ENCODE assay signal across 17 cellular contexts in the genomic region with DNA sequence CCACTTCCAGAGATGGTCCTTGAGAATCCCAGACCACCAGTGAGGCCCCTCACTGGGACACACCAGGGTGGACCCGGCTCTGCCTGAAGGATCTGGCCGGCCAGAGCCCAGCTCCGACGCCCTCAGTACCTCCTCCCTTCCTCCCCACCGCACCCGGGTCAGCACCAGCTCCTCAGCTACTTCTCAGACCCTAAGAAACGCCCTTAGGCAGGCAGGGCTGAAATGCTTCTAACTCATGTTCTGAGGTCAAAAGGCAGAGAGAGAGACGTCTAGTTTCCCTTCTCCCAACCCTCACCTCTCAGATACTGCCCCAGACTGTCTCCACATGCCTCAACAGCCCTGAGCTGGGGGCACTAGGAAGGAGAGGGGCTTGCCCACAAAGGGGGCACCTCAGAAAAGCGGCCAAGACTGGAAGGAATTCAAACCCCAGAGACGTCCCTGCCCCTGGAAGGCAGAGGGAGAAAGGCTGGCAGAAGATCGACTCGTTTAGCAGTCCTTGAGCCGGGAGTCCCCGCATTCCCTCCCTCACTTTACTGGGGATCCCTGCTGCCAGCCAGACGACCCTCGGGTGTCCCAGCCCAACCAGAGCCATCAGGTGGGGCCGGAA. TPM values are rescaled to one million over a fixed set of nuclear protein-coding genes. Genes with fewer than 3 reads are reported as not detected.
DNase-seq lines count a peak whose midpoint lies in the region; ATAC-seq, FAIRE-seq and TF ChIP-seq lines count a peak whose summit lies in the region.
"Had no signal": no experiment of that assay in that cellular context is flagged by ENCODE, and none has a peak within 500 bp of the region (broad histone marks: within the 10 kb centered on the region; RNA-seq: fewer than 3 reads in every experiment).

No MANE protein-coding gene starts in this region.

- H3K9me3 ChIP-seq in body of pancreas, result no peaks in the 10 kb centered on the region
- H3K9me3 ChIP-seq in keratinocyte (ENCODE audit: control insufficient read depth, low read depth, low read length), result no peaks in the 10 kb centered on the region
- H3K9me3 ChIP-seq: left lung had no signal

- no peaks in the 10 kb centered on the region for H3K36me3 ChIP-seq in H7 (replicated peaks; ENCODE audit: control insufficient read depth, insufficient read depth, low read length)
- H3K36me3 ChIP-seq in body of pancreas (replicated peaks in 1 of 2; ENCODE audit: insufficient read depth in 1 of 2, low read depth in 2 of 2), result no peaks in the 10 kb centered on the region
- no peaks in the 10 kb centered on the region for H3K36me3 ChIP-seq in keratinocyte (ENCODE audit: control insufficient read depth in 2 of 2, extremely low read depth in 1 of 2, insufficient read depth in 2 of 2, low read length in 2 of 2)
- no peaks in the 10 kb centered on the region for H3K36me3 ChIP-seq in rectal smooth muscle tissue (ENCODE audit: control insufficient read depth, insufficient read depth, low read length)
- H3K36me3 ChIP-seq: left lung had no signal

- H3K27ac ChIP-seq in body of pancreas (peak overlapping the region in 3 of 4 donors; percentile 32 to 60 (median 55)), keratinocyte (ENCODE audit: control insufficient read depth, insufficient read depth, low read length) (no peak overlapping the region), rectal smooth muscle tissue (ENCODE audit: low read depth, low read length) (no peak overlapping the region), caudate nucleus (ENCODE audit: low read depth, low read length) (no peak overlapping the region)
- H3K27ac ChIP-seq: left lung, parathyroid adenoma, RWPE1 had no signal

- DNase-seq in H7, result no peak
- DNase-seq in body of pancreas, result no peak
- no peak for DNase-seq in keratinocyte (ENCODE audit: low read depth, low spot score)
- no peak for DNase-seq in superior temporal gyrus (ENCODE audit: extremely low spot score)
- no peak for DNase-seq in stimulated activated CD4-positive, alpha-beta T cell treated with anti-CD3 and anti-CD28 coated beads, Interleukin-4, amount 100 ng/mL, for 24 hours
- no peak for DNase-seq in caudate nucleus (lab: John Stamatoyannopoulos, UW)
- DNase-seq in lower leg skin (ENCODE audit: low spot score in 2 of 2), result no peak
- DNase-seq: Kasumi-1, NCI-H187 treated with DMSO at 0.1 percent for 48 hours, T-helper 2 cell had no signal

- no peak for TF ChIP-seq CTCF in body of pancreas (IDR thresholded peaks at IDR 0.05)
- TF ChIP-seq CTCF in keratinocyte (optimal IDR thresholded peaks at IDR 0.05 in 1 of 3, IDR thresholded peaks at IDR 0.05 in 1 of 3, conservative IDR thresholded peaks at IDR 0.05 in 1 of 3; ENCODE audit: extremely low read depth in 1 of 3, insufficient read depth in 2 of 3, low read length in 3 of 3), result no peak
- TF ChIP-seq CTCF in lower leg skin (IDR thresholded peaks at IDR 0.05), result no peak

- no peaks in the 10 kb centered on the region for H3K9me1 ChIP-seq in keratinocyte (ENCODE audit: control insufficient read depth, extremely low read depth, insufficient read depth, low read length)

- ATAC-seq in body of pancreas, result no peak

- H3K79me2 ChIP-seq in keratinocyte (ENCODE audit: control insufficient read depth, insufficient read depth, low read length), result no peaks in the 10 kb centered on the region
- H3K79me2 ChIP-seq: parathyroid adenoma had no signal

- peaks cover 26% of the 10 kb centered on the region for H3K4me1 ChIP-seq in body of pancreas
- no peaks in the 10 kb centered on the region for H3K4me1 ChIP-seq in keratinocyte (ENCODE audit: control insufficient read depth, extremely low read depth, insufficient read depth, low read length)
- no peaks in the 10 kb centered on the region for H3K4me1 ChIP-seq in rectal smooth muscle tissue (ENCODE audit: control insufficient read depth, insufficient read depth, low read length)
- H3K4me1 ChIP-seq: left lung, parathyroid adenoma had no signal

- H3K4me3 ChIP-seq in H7 (ENCODE audit: insufficient read depth, low read depth, low read length) (peak overlapping the region; percentile 61), body of pancreas (no peak overlapping the region), keratinocyte (ENCODE audit: control insufficient read depth in 2 of 3, extremely low read depth in 1 of 3, insufficient read depth in 2 of 3, low read depth in 1 of 3, low read length in 3 of 3) (no peak overlapping the region), rectal smooth muscle tissue (ENCODE audit: low read length) (peak overlapping the region; percentile 41), lower leg skin (ENCODE audit: low read depth, poor library complexity, severe bottlenecking) (no peak overlapping the region)
- H3K4me3 ChIP-seq: left lung had no signal

- 47% methylated on average over 12 to 17 of the region's 17 CpGs for WGBS in body of pancreas, 2 donors
- 39 to 64% methylated on average over 14 to 17 of the region's 17 CpGs for whole genome bisulfite sequencing in lower leg skin, 2 donors

- intact Hi-C loops in body of pancreas (cut with DNase I), result no loop called here
- intact Hi-C loops in lower leg skin (cut with DNase I; ENCODE audit: low total_unique reads), result no loop called here

- H3K27me3 ChIP-seq in H7 (ENCODE audit: control insufficient read depth, insufficient read depth, low read length) (peaks cover 16% of the 10 kb centered on the region), body of pancreas (no peaks in the 10 kb centered on the region), keratinocyte (ENCODE audit: control insufficient read depth, extremely low read depth, insufficient read depth, low read length) (peaks cover 34% of the 10 kb centered on the region), rectal smooth muscle tissue (ENCODE audit: control insufficient read depth, insufficient read depth, low read length) (peaks cover 12% of the 10 kb centered on the region)

- H2AFZ ChIP-seq in keratinocyte (ENCODE audit: control insufficient read depth, low read length), result no peak overlapping the region
- H2AFZ ChIP-seq: parathyroid adenoma had no signal

- no peak for FAIRE-seq in keratinocyte (lab: Jason Lieb, UNC)

- dilution Hi-C loops in keratinocyte (cut with MboI; ENCODE audit: extremely low pct_ligation_motif_present, low sequenced_read_pairs), result no loop called here

- no peak for TF ChIP-seq POLR2A in body of pancreas (IDR thresholded peaks at IDR 0.05)
- no peak for TF ChIP-seq POLR2A in lower leg skin (IDR thresholded peaks at IDR 0.05)

- H4K20me1 ChIP-seq in keratinocyte (ENCODE audit: control insufficient read depth, extremely low read depth, insufficient read depth, low read length), result peaks cover 4% of the 10 kb centered on the region

- H3K9ac ChIP-seq in keratinocyte (ENCODE audit: control insufficient read depth, extremely low read depth, insufficient read depth, low read length) (no peak overlapping the region), rectal smooth muscle tissue (ENCODE audit: low read length) (peak overlapping the region; percentile 0)
- H3K9ac ChIP-seq: parathyroid adenoma had no signal

- peak overlapping the region; percentile 22 for H3K4me2 ChIP-seq in keratinocyte (ENCODE audit: control insufficient read depth, extremely low read depth, insufficient read depth, low read depth, low read length)

RNA-seq across cellular contexts. Expression of a gene that starts 0.5 kb away (rescaled TPM):
- 0.55 and 0.81 TPM in 2 replicates for total RNA-seq in H7 (2014; rRNA removed; shearing (Covaris generic))
- total RNA-seq in body of pancreas (10 to 100 TPM; 12.7 to 20.8 TPM), lower leg skin (1 to 10 TPM in 1 of 4 donors, under 1 TPM in 1, not detected in 2; 0.29 to 3.2 TPM)
- polyA plus RNA-seq in keratinocyte, result not detected in 3 replicates
- polyA plus RNA-seq in keratinocyte (2011; ENCODE audit: low read depth), result not detected
- not detected in 2 replicates for polyA plus RNA-seq in keratinocyte (2011; cell fraction: cytosol; rRNA removed)
- not detected in 2 replicates for polyA plus RNA-seq in keratinocyte (2011; cell fraction: nucleus; rRNA removed)
- polyA plus RNA-seq in keratinocyte (2012; ENCODE audit: low replicate concordance), result not detected in 2 replicates
- not detected in 3 replicates for polyA minus RNA-seq in keratinocyte
- not detected for polyA minus RNA-seq in keratinocyte (2011; cell fraction: cytosol; rRNA and poly(A)+ RNA removed)
- polyA minus RNA-seq in keratinocyte (2011; cell fraction: nucleus; rRNA and poly(A)+ RNA removed), result not detected in 2 replicates
- total RNA-seq: activated CD4-positive, alpha-beta T cell treated with anti-CD3 and anti-CD28 coated beads, Interleukin-2, amount 10 ng/mL, durations not matched to agents 24 days and 14 days; activated T-helper 1 cell treated with anti-CD3 and anti-CD28 coated beads, Interleukin-12 subunit alpha, Interleukin-12 subunit beta, Interleukin-2, Interleukin-4 antibody, amounts not matched to agents 30 ng/mL and 10 ng/mL and 1 ng/mL, durations not matched to agents 14 hours and 24 hours and 36 hours had no signal
- polyA plus RNA-seq: BJ had no signal

RNA-seq across cellular contexts. Expression of a gene that starts 3.4 kb away (rescaled TPM):
- 0.69 and 1.1 TPM in 2 replicates for total RNA-seq in H7 (2014; rRNA removed; shearing (Covaris generic))
- total RNA-seq in body of pancreas (not detected), lower leg skin (not detected)
- polyA plus RNA-seq in keratinocyte, result not detected in 3 replicates
- not detected for polyA plus RNA-seq in keratinocyte (2011; ENCODE audit: low read depth)
- not detected in 2 replicates for polyA plus RNA-seq in keratinocyte (2011; cell fraction: cytosol; rRNA removed)
- polyA plus RNA-seq in keratinocyte (2011; cell fraction: nucleus; rRNA removed), result not detected in 2 replicates
- not detected in 2 replicates for polyA plus RNA-seq in keratinocyte (2012; ENCODE audit: low replicate concordance)
- not detected in 3 replicates for polyA minus RNA-seq in keratinocyte
- polyA minus RNA-seq in keratinocyte (2011; cell fraction: cytosol; rRNA and poly(A)+ RNA removed), result not detected
- polyA minus RNA-seq in keratinocyte (2011; cell fraction: nucleus; rRNA and poly(A)+ RNA removed), result not detected in 2 replicates
- total RNA-seq: activated CD4-positive, alpha-beta T cell treated with anti-CD3 and anti-CD28 coated beads, Interleukin-2, amount 10 ng/mL, durations not matched to agents 24 days and 14 days; activated T-helper 1 cell treated with anti-CD3 and anti-CD28 coated beads, Interleukin-12 subunit alpha, Interleukin-12 subunit beta, Interleukin-2, Interleukin-4 antibody, amounts not matched to agents 30 ng/mL and 10 ng/mL and 1 ng/mL, durations not matched to agents 14 hours and 24 hours and 36 hours; left lung had no signal
- polyA plus RNA-seq: BJ had no signal

Comparison
In these comparisons a context has a peak if more than half of its experiments do, and no peak if none do; other contexts are left out.
1. H3K4me3 ChIP-seq: peak in H7 (single experiment) and rectal smooth muscle tissue (single experiment); none in body of pancreas (0 of 2), keratinocyte (0 of 3) and lower leg skin (single experiment).
2. H3K27ac ChIP-seq: peak in body of pancreas (3 of 4); none in keratinocyte (single experiment), rectal smooth muscle tissue (single experiment) and caudate nucleus (single experiment).